In genomic region chr9:133342083-133342406, GRCh38 we compare ENCODE assay signal across 13 cellular contexts. TPM values are rescaled to one million over a fixed set of nuclear protein-coding genes. Genes with fewer than 3 reads are reported as not detected.
DNase-seq lines count a peak whose midpoint lies in the region; FAIRE-seq and TF ChIP-seq lines count a peak whose summit lies in the region.
"Had no signal": no experiment of that assay in that cellular context is flagged by ENCODE, and none has a peak within 500 bp of the region (broad histone marks: within the 10 kb centered on the region; RNA-seq: fewer than 3 reads in every experiment).

No MANE protein-coding gene starts in this region.

- TF ChIP-seq EP300 in H1 (IDR thresholded peaks at IDR 0.05; ENCODE audit: borderline replicate concordance in 1 of 2, low read depth in 2 of 2, low read length in 2 of 2), result no peak

- no peak for TF ChIP-seq POLR2A in H1 (IDR thresholded peaks at IDR 0.05; ENCODE audit: control extremely low read depth in 1 of 2, low read depth in 2 of 2, low read length in 2 of 2)

- peaks cover 12 to 34% of the 10 kb centered on the region in 2 experiments for H4K20me1 ChIP-seq in H1 (replicated peaks in 1 of 2; ENCODE audit: control insufficient read depth in 1 of 2, insufficient read depth in 2 of 2, low read length in 2 of 2)
- H4K20me1 ChIP-seq in neural progenitor cell (ENCODE audit: low read depth), result peaks cover 26% of the 10 kb centered on the region

- no peak overlapping the region for H2BK20ac ChIP-seq in H1 (ENCODE audit: low read length)

- H3K27me3 Mint-ChIP-seq in T-helper 2 cell treated with Interferon-gamma antibody and Interleukin-4, amounts not matched to agents 5 μg/mL and 100 μg/mL, for 36 hours (ENCODE audit: low read depth), result no peaks in the 10 kb centered on the region
- peaks cover 3% of the 10 kb centered on the region for H3K27me3 Mint-ChIP-seq in neural progenitor cell (ENCODE audit: insufficient read depth, low read depth)
- no peaks in the 10 kb centered on the region for H3K27me3 Mint-ChIP-seq in activated CD4-positive, alpha-beta memory T cell treated with anti-CD3 and anti-CD28 coated beads, Interleukin-2, amount 10 ng/mL, durations not matched to agents 7 days and 5 days

- no peaks in the 10 kb centered on the region for H3K9me3 Mint-ChIP-seq in T-helper 2 cell treated with Interferon-gamma antibody and Interleukin-4, amounts not matched to agents 5 μg/mL and 100 μg/mL, for 36 hours
- no peaks in the 10 kb centered on the region for H3K9me3 Mint-ChIP-seq in neural progenitor cell
- H3K9me3 Mint-ChIP-seq in activated CD4-positive, alpha-beta memory T cell treated with anti-CD3 and anti-CD28 coated beads, Interleukin-2, amount 10 ng/mL, durations not matched to agents 7 days and 5 days, result no peaks in the 10 kb centered on the region
- H3K9me3 Mint-ChIP-seq: activated T-helper 2 cell treated with anti-CD3 and anti-CD28 coated beads, Interferon-gamma antibody, Interleukin-2, Interleukin-4, amounts not matched to agents 10 μg/mL and 5 μg/mL and 100 μg/mL, durations not matched to agents 14 hours and 24 hours and 36 hours had no signal

- peaks cover 3% of the 10 kb centered on the region; the same call in 1 of the 2 replicates for H3K23me2 ChIP-seq in H1 (ENCODE audit: low read depth, low read length)

- H2BK5ac ChIP-seq in H1 (ENCODE audit: low read depth, low read length), result 0 out of 2 replicates have a peak overlapping the region, but pooled peaks have one; percentile 18

- peaks cover 33% of the 10 kb centered on the region for H3K36me3 Mint-ChIP-seq in T-helper 2 cell treated with Interferon-gamma antibody and Interleukin-4, amounts not matched to agents 5 μg/mL and 100 μg/mL, for 36 hours (ENCODE audit: low read depth)
- H3K36me3 Mint-ChIP-seq in neural progenitor cell, result peaks cover 22% of the 10 kb centered on the region
- H3K36me3 Mint-ChIP-seq in activated CD4-positive, alpha-beta memory T cell treated with anti-CD3 and anti-CD28 coated beads, Interleukin-2, amount 10 ng/mL, durations not matched to agents 7 days and 5 days (ENCODE audit: low read depth), result peaks cover 45% of the 10 kb centered on the region

- H3K27ac ChIP-seq in H1 (ENCODE audit: low read depth, low read length), result no peak overlapping the region
- H3K27ac ChIP-seq in neural progenitor cell, result no peak overlapping the region
- H3K27ac ChIP-seq: pancreas had no signal

- no peak overlapping the region for H3K14ac ChIP-seq in H1 (ENCODE audit: insufficient read length)

- TF ChIP-seq CTCF in LNCAP (IDR thresholded peaks at IDR 0.05) (peak; percentile 16; the same call in 1 of the 2 replicates), H1 (IDR thresholded peaks at IDR 0.05; ENCODE audit: control extremely low read depth in 1 of 3, insufficient read depth in 1 of 3, low read depth in 1 of 3, low read length in 3 of 3) (peak in 2 of 3 experiments; percentile 81 to 86; a peak in 3 of 4 replicates), neural progenitor cell (IDR thresholded peaks at IDR 0.05) (peak; percentile 41)

- H3K4me2 ChIP-seq in H1 (ENCODE audit: insufficient read depth in 1 of 2, low read depth in 2 of 2, low read length in 2 of 2) (no peak overlapping the region), neural progenitor cell (no peak overlapping the region)

- no peak overlapping the region for H4K5ac ChIP-seq in H1 (ENCODE audit: insufficient read length, low read depth, low read length)

- FAIRE-seq in H1 (lab: Jason Lieb, UNC), result no peak
- FAIRE-seq: pancreas had no signal

- no peak overlapping the region for H2BK12ac ChIP-seq in H1 (ENCODE audit: low read depth, low read length)

- H3K27ac Mint-ChIP-seq in T-helper 2 cell treated with Interferon-gamma antibody and Interleukin-4, amounts not matched to agents 5 μg/mL and 100 μg/mL, for 36 hours, result peak overlapping the region; percentile 41
- H3K27ac Mint-ChIP-seq in neural progenitor cell, result no peak overlapping the region
- no peak overlapping the region for H3K27ac Mint-ChIP-seq in activated CD4-positive, alpha-beta memory T cell treated with anti-CD3 and anti-CD28 coated beads, Interleukin-2, amount 10 ng/mL, durations not matched to agents 7 days and 5 days
- H3K27ac Mint-ChIP-seq: activated T-helper 2 cell treated with anti-CD3 and anti-CD28 coated beads, Interferon-gamma antibody, Interleukin-2, Interleukin-4, amounts not matched to agents 10 μg/mL and 5 μg/mL and 100 μg/mL, durations not matched to agents 14 hours and 24 hours and 36 hours had no signal

- POLR2A ChIA-PET in H1 (lab: Charles Lee; ENCODE audit: partially characterized antibody), result interaction anchor here (0.8 to 14.8 kb wide), 6 partner anchors 11 to 119 kb away, joined by 3 to 303 read pairs (median 6); partner anchors contain the start of genes ADAMTS13, MED22, RPL7A and SURF1
- POLR2A ChIA-PET in activated CD4-positive, alpha-beta memory T cell treated with anti-CD3 and anti-CD28 coated beads, Interleukin-2, amount 10 ng/mL, durations not matched to agents 7 days and 5 days (lab: Charles Lee), result interaction anchor here (0.9 to 14.2 kb wide), 2 partner anchors 13 to 33 kb away, joined by 3 to 397 read pairs; partner anchors contain the start of genes STKLD1 and SURF4

- H2AFZ ChIP-seq in H1 (ENCODE audit: low read length) (no peak overlapping the region), neural progenitor cell (replicated peaks) (no peak overlapping the region)

- H3K18ac ChIP-seq in H1 (ENCODE audit: extremely low read depth, low read length), result no peak overlapping the region

- peaks cover 17% of the 10 kb centered on the region for H3K79me1 ChIP-seq in H1 (ENCODE audit: low read depth, low read length)

- H3K23ac ChIP-seq in H1 (ENCODE audit: insufficient read length), result no peak overlapping the region

- no peak overlapping the region for H3K56ac ChIP-seq in H1 (replicated peaks; ENCODE audit: insufficient read length, low read depth, low read length)

- no peak overlapping the region for H2AK5ac ChIP-seq in H1 (ENCODE audit: low read depth, low read length)

- no peaks in the 10 kb centered on the region for H3K9me3 ChIP-seq in H1 (ENCODE audit: insufficient read depth in 2 of 2, low read depth in 1 of 2, low read length in 1 of 2)
- H3K9me3 ChIP-seq in neural progenitor cell (ENCODE audit: low read depth), result no peaks in the 10 kb centered on the region
- H3K9me3 ChIP-seq: pancreas had no signal

- no peak for DNase-seq in T-helper 2 cell treated with Interferon-gamma antibody and Interleukin-4, amounts not matched to agents 5 μg/mL and 100 μg/mL, for 36 hours (ENCODE audit: low spot score)
- DNase-seq in T-helper 2 cell, result no peak
- peak in 1 of 2 experiments; percentile 76 for DNase-seq in H1 (ENCODE audit: low read depth in 1 of 2, low spot score in 2 of 2)
- peak; percentile 47 for DNase-seq in neural progenitor cell (ENCODE audit: low spot score)
- DNase-seq in activated CD4-positive, alpha-beta memory T cell treated with anti-CD3 and anti-CD28 coated beads, Interleukin-2, amount 10 ng/mL, durations not matched to agents 7 days and 5 days, result no peak
- no peak for DNase-seq in SK-N-DZ (ENCODE audit: low spot score)
- DNase-seq in HCEC 1CT, result no peak
- DNase-seq: kidney glomerular epithelial cell; NCI-H1417 treated with DMSO at 0.1 percent for 48 hours; stimulated activated CD4-positive, alpha-beta T cell treated with anti-CD3 and anti-CD28 coated beads, Interleukin-4, amount 100 ng/mL, for 24 hours had no signal

- H2BK120ac ChIP-seq in H1 (replicated peaks; ENCODE audit: low read depth, low read length), result no peak overlapping the region

- peak; percentile 19 to 33; a peak in 3 of 4 replicates for TF ChIP-seq RAD21 in H1 (IDR thresholded peaks at IDR 0.05 in 1 of 2, conservative IDR thresholded peaks at IDR 0.05 in 1 of 2; ENCODE audit: low read depth in 2 of 2, low read length in 2 of 2)

- H3K4me3 Mint-ChIP-seq in T-helper 2 cell treated with Interferon-gamma antibody and Interleukin-4, amounts not matched to agents 5 μg/mL and 100 μg/mL, for 36 hours, result no peak overlapping the region
- H3K4me3 Mint-ChIP-seq in neural progenitor cell, result no peak overlapping the region
- H3K4me3 Mint-ChIP-seq in activated CD4-positive, alpha-beta memory T cell treated with anti-CD3 and anti-CD28 coated beads, Interleukin-2, amount 10 ng/mL, durations not matched to agents 7 days and 5 days, result no peak overlapping the region

- no peak overlapping the region for H4K91ac ChIP-seq in H1 (replicated peaks; ENCODE audit: insufficient read length, low read length)

- WGBS in H1 (ENCODE audit: extremely low coverage in 1 of 2, insufficient coverage in 1 of 2, insufficient read length in 1 of 2, insufficient replicate concordance in 2 of 2, low coverage in 1 of 2, low lambda C conversion rate in 2 of 2, missing lambda C conversion rate in 1 of 2), 2 experiments, result 74% methylated on average over 9 of the region's 12 CpGs; no CpG with 5 or more reads in 1 of the 2 experiments

- H3K9ac ChIP-seq in H1 (replicated peaks in 1 of 4; ENCODE audit: extremely low read depth in 1 of 4, low read depth in 3 of 4, low read length in 3 of 4) (no peak overlapping the region), neural progenitor cell (no peak overlapping the region)

- peaks cover 20% of the 10 kb centered on the region for H3F3A ChIP-seq in neural progenitor cell (ENCODE audit: low read depth)

- H3K4ac ChIP-seq in H1 (replicated peaks; ENCODE audit: insufficient read length, low read depth, low read length), result no peak overlapping the region

- CTCF ChIA-PET in H1 (lab: Charles Lee; ENCODE audit: partially characterized antibody), result interaction anchor here (0.8 to 5.5 kb wide), 30 partner anchors 9 to 228 kb away, joined by 3 to 45 read pairs (median 5); partner anchors contain the start of genes SLC2A6 and SURF1
- CTCF ChIA-PET in activated CD4-positive, alpha-beta memory T cell treated with anti-CD3 and anti-CD28 coated beads, Interleukin-2, amount 10 ng/mL, durations not matched to agents 7 days and 5 days (lab: Charles Lee), result interaction anchor here (0.6 to 1.5 kb wide), 3 partner anchors 9 to 29 kb away, joined by 3 to 7 read pairs (median 3); partner anchors contain the start of genes SURF1 and SURF2

- no peak overlapping the region for H3K4me3 ChIP-seq in H1 (ENCODE audit: extremely low read depth in 1 of 4, insufficient read depth in 2 of 4, low read depth in 3 of 4, low read length in 4 of 4)
- no peak overlapping the region for H3K4me3 ChIP-seq in neural progenitor cell
- H3K4me3 ChIP-seq: pancreas had no signal

- peaks cover 17% of the 10 kb centered on the region for H3K4me1 Mint-ChIP-seq in T-helper 2 cell treated with Interferon-gamma antibody and Interleukin-4, amounts not matched to agents 5 μg/mL and 100 μg/mL, for 36 hours (ENCODE audit: low read depth)
- peaks cover 8% of the 10 kb centered on the region for H3K4me1 Mint-ChIP-seq in neural progenitor cell
- H3K4me1 Mint-ChIP-seq in activated CD4-positive, alpha-beta memory T cell treated with anti-CD3 and anti-CD28 coated beads, Interleukin-2, amount 10 ng/mL, durations not matched to agents 7 days and 5 days, result peaks cover 41% of the 10 kb centered on the region

- H2BK15ac ChIP-seq in H1 (ENCODE audit: low read length), result no peak overlapping the region

- H4K8ac ChIP-seq in H1 (ENCODE audit: extremely low read depth, insufficient read depth, low read length), result no peak overlapping the region; the same call in 1 of the 2 replicates

- H3K36me3 ChIP-seq in H1 (ENCODE audit: control insufficient read depth in 2 of 4, insufficient read depth in 4 of 4, low read length in 3 of 4) (peaks cover 31 to 70% (median 53%) of the 10 kb centered on the region in 4 experiments), neural progenitor cell (no peaks in the 10 kb centered on the region)

- H3K79me2 ChIP-seq in H1 (ENCODE audit: control insufficient read depth in 1 of 2, insufficient read depth in 2 of 2, low read length in 2 of 2) (peaks cover 4 to 20% of the 10 kb centered on the region in 2 experiments; a peak in 3 of 4 replicates), neural progenitor cell (ENCODE audit: low read depth) (peaks cover 21% of the 10 kb centered on the region)

- H3K27me3 ChIP-seq in H1 (replicated peaks in 1 of 4; ENCODE audit: control insufficient read depth in 3 of 4, extremely low read depth in 1 of 4, insufficient read depth in 3 of 4, low read length in 3 of 4) (no peaks in the 10 kb centered on the region), neural progenitor cell (no peaks in the 10 kb centered on the region)
- H3K27me3 ChIP-seq: pancreas had no signal

- H3K4me1 ChIP-seq in H1 (replicated peaks in 1 of 4; ENCODE audit: control insufficient read depth in 3 of 4, insufficient read depth in 4 of 4, low read length in 3 of 4) (peaks cover 0 to 7% (median 5%) of the 10 kb centered on the region in 4 experiments; a peak in 5 of 7 replicates), neural progenitor cell (peaks cover 4% of the 10 kb centered on the region)

RNA-seq across cellular contexts. Expression of gene MED22, which starts 5.9 kb away (rescaled TPM):
- 56.4 and 61.8 TPM in 2 replicates for total RNA-seq in H1 (2021; fragmentation: NEBNext Ultra II Directional; extraction: Animal tissue kit (Norgen Biotek cat#: 25700))
- 68.4 and 105 TPM in 2 replicates for polyA plus RNA-seq in H1 (2011; rRNA removed)
- polyA plus RNA-seq in H1 (2011; cell fraction: cytosol; rRNA removed), result 88.7 TPM
- polyA plus RNA-seq in H1 (2011; cell fraction: nucleus; rRNA removed), result 114 TPM
- polyA plus RNA-seq in H1 (2012, experiment 1 of 2), result 42.8 to 66.6 TPM (median 62.2 TPM) in 4 replicates
- 63.8 TPM for polyA plus RNA-seq in H1 (2012, experiment 2 of 2)
- 47.5 TPM for polyA plus RNA-seq in H1 (2013, experiment 1 of 2)
- 46.8 TPM for polyA plus RNA-seq in H1 (2013, experiment 2 of 2)
- 84.7 and 135 TPM in 2 replicates for polyA minus RNA-seq in H1 (2011; rRNA and poly(A)+ RNA removed)
- 38.3 TPM for polyA minus RNA-seq in H1 (2011; cell fraction: cytosol; rRNA and poly(A)+ RNA removed)
- 35.7 TPM for polyA minus RNA-seq in H1 (2011; cell fraction: nucleus; rRNA and poly(A)+ RNA removed)
- total RNA-seq in neural progenitor cell (ENCODE audit: low replicate concordance), result 31.7 and 66.5 TPM in 2 replicates
- total RNA-seq in activated CD4-positive, alpha-beta memory T cell treated with anti-CD3 and anti-CD28 coated beads, Interleukin-2, amount 10 ng/mL, durations not matched to agents 7 days and 5 days, result 10 to 100 TPM; 21.1 to 23.3 TPM
- polyA plus RNA-seq in SK-N-DZ (2014; cell fraction: cytosol; rRNA removed), result 53.3 and 56.1 TPM in 2 replicates
- polyA plus RNA-seq in SK-N-DZ (2014; cell fraction: nucleus; rRNA removed), result 84.4 and 89.6 TPM in 2 replicates

RNA-seq across cellular contexts. Expression of gene RPL7A, which starts 6.0 kb away (rescaled TPM):
- 2,578 and 2,633 TPM in 2 replicates for total RNA-seq in H1 (2021; fragmentation: NEBNext Ultra II Directional; extraction: Animal tissue kit (Norgen Biotek cat#: 25700))
- polyA plus RNA-seq in H1 (2011; rRNA removed), result 2,379 and 2,783 TPM in 2 replicates
- polyA plus RNA-seq in H1 (2011; cell fraction: cytosol; rRNA removed), result 4,295 TPM
- 2,670 TPM for polyA plus RNA-seq in H1 (2011; cell fraction: nucleus; rRNA removed)
- 3,066 to 3,745 TPM (median 3,674 TPM) in 4 replicates for polyA plus RNA-seq in H1 (2012, experiment 1 of 2)
- 3,198 TPM for polyA plus RNA-seq in H1 (2012, experiment 2 of 2)
- 2,222 TPM for polyA plus RNA-seq in H1 (2013, experiment 1 of 2)
- polyA plus RNA-seq in H1 (2013, experiment 2 of 2), result 2,123 TPM
- 2,290 and 2,619 TPM in 2 replicates for polyA minus RNA-seq in H1 (2011; rRNA and poly(A)+ RNA removed)
- 1,007 TPM for polyA minus RNA-seq in H1 (2011; cell fraction: cytosol; rRNA and poly(A)+ RNA removed)
- 995 TPM for polyA minus RNA-seq in H1 (2011; cell fraction: nucleus; rRNA and poly(A)+ RNA removed)
- total RNA-seq in neural progenitor cell (ENCODE audit: low replicate concordance), result 3,449 and 3,613 TPM in 2 replicates
- 1,000 to 10,000 TPM; 1,627 to 1,632 TPM for total RNA-seq in activated CD4-positive, alpha-beta memory T cell treated with anti-CD3 and anti-CD28 coated beads, Interleukin-2, amount 10 ng/mL, durations not matched to agents 7 days and 5 days
- 3,794 and 4,325 TPM in 2 replicates for polyA plus RNA-seq in SK-N-DZ (2014; cell fraction: cytosol; rRNA removed)
- polyA plus RNA-seq in SK-N-DZ (2014; cell fraction: nucleus; rRNA removed), result 2,303 and 2,962 TPM in 2 replicates

RNA-seq across cellular contexts. Expression of gene SURF6, which starts 6.1 kb away (rescaled TPM):
- total RNA-seq in H1 (2021; fragmentation: NEBNext Ultra II Directional; extraction: Animal tissue kit (Norgen Biotek cat#: 25700)), result 23.7 and 26.7 TPM in 2 replicates
- polyA plus RNA-seq in H1 (2011; rRNA removed), result 6.1 and 9.6 TPM in 2 replicates
- polyA plus RNA-seq in H1 (2011; cell fraction: cytosol; rRNA removed), result 19.8 TPM
- 17.0 TPM for polyA plus RNA-seq in H1 (2011; cell fraction: nucleus; rRNA removed)
- polyA plus RNA-seq in H1 (2012, experiment 1 of 2), result 17.5 to 28.3 TPM (median 24.3 TPM) in 4 replicates
- polyA plus RNA-seq in H1 (2012, experiment 2 of 2), result 6.3 TPM
- 19.3 TPM for polyA plus RNA-seq in H1 (2013, experiment 1 of 2)
- polyA plus RNA-seq in H1 (2013, experiment 2 of 2), result 18.3 TPM
- 4.5 and 5.6 TPM in 2 replicates for polyA minus RNA-seq in H1 (2011; rRNA and poly(A)+ RNA removed)
- polyA minus RNA-seq in H1 (2011; cell fraction: cytosol; rRNA and poly(A)+ RNA removed), result 7.3 TPM
- polyA minus RNA-seq in H1 (2011; cell fraction: nucleus; rRNA and poly(A)+ RNA removed), result 5.8 TPM
- 13.2 and 32.9 TPM in 2 replicates for total RNA-seq in neural progenitor cell (ENCODE audit: low replicate concordance)
- 10 to 100 TPM in 1 of 2 experiments, 1 to 10 TPM in 1; 9.3 to 10.9 TPM for total RNA-seq in activated CD4-positive, alpha-beta memory T cell treated with anti-CD3 and anti-CD28 coated beads, Interleukin-2, amount 10 ng/mL, durations not matched to agents 7 days and 5 days
- 10.4 and 34.6 TPM in 2 replicates for polyA plus RNA-seq in SK-N-DZ (2014; cell fraction: cytosol; rRNA removed)
- polyA plus RNA-seq in SK-N-DZ (2014; cell fraction: nucleus; rRNA removed), result 22.5 and 30.9 TPM in 2 replicates

RNA-seq across cellular contexts. Expression of gene SURF1, which starts 14.2 kb away (rescaled TPM):
- total RNA-seq in H1 (2021; fragmentation: NEBNext Ultra II Directional; extraction: Animal tissue kit (Norgen Biotek cat#: 25700)), result 39.6 and 43.1 TPM in 2 replicates
- polyA plus RNA-seq in H1 (2011; rRNA removed), result 35.4 and 44.7 TPM in 2 replicates
- 40.4 TPM for polyA plus RNA-seq in H1 (2011; cell fraction: cytosol; rRNA removed)
- 51.7 TPM for polyA plus RNA-seq in H1 (2011; cell fraction: nucleus; rRNA removed)
- polyA plus RNA-seq in H1 (2012, experiment 1 of 2), result 42.8 to 56.2 TPM (median 50.1 TPM) in 4 replicates
- polyA plus RNA-seq in H1 (2012, experiment 2 of 2), result 52.4 TPM
- 54.3 TPM for polyA plus RNA-seq in H1 (2013, experiment 1 of 2)
- polyA plus RNA-seq in H1 (2013, experiment 2 of 2), result 47.2 TPM
- 20.3 and 32.2 TPM in 2 replicates for polyA minus RNA-seq in H1 (2011; rRNA and poly(A)+ RNA removed)
- 8.1 TPM for polyA minus RNA-seq in H1 (2011; cell fraction: cytosol; rRNA and poly(A)+ RNA removed)
- 16.7 TPM for polyA minus RNA-seq in H1 (2011; cell fraction: nucleus; rRNA and poly(A)+ RNA removed)
- total RNA-seq in neural progenitor cell (ENCODE audit: low replicate concordance), result 31.0 and 36.7 TPM in 2 replicates
- total RNA-seq in activated CD4-positive, alpha-beta memory T cell treated with anti-CD3 and anti-CD28 coated beads, Interleukin-2, amount 10 ng/mL, durations not matched to agents 7 days and 5 days, result 10 to 100 TPM; 33.8 to 37.6 TPM
- 14.1 and 21.0 TPM in 2 replicates for polyA plus RNA-seq in SK-N-DZ (2014; cell fraction: cytosol; rRNA removed)
- polyA plus RNA-seq in SK-N-DZ (2014; cell fraction: nucleus; rRNA removed), result 32.0 and 33.8 TPM in 2 replicates

RNA-seq across cellular contexts. Expression of gene SURF2, which starts 14.3 kb away (rescaled TPM):
- 36.6 and 42.1 TPM in 2 replicates for total RNA-seq in H1 (2021; fragmentation: NEBNext Ultra II Directional; extraction: Animal tissue kit (Norgen Biotek cat#: 25700))
- 37.7 and 54.4 TPM in 2 replicates for polyA plus RNA-seq in H1 (2011; rRNA removed)
- polyA plus RNA-seq in H1 (2011; cell fraction: cytosol; rRNA removed), result 55.5 TPM
- polyA plus RNA-seq in H1 (2011; cell fraction: nucleus; rRNA removed), result 45.1 TPM
- polyA plus RNA-seq in H1 (2012, experiment 1 of 2), result 47.7 to 62.2 TPM (median 55.5 TPM) in 4 replicates
- polyA plus RNA-seq in H1 (2012, experiment 2 of 2), result 29.1 TPM
- polyA plus RNA-seq in H1 (2013, experiment 1 of 2), result 39.1 TPM
- polyA plus RNA-seq in H1 (2013, experiment 2 of 2), result 40.7 TPM
- polyA minus RNA-seq in H1 (2011; rRNA and poly(A)+ RNA removed), result 6.6 and 9.0 TPM in 2 replicates
- polyA minus RNA-seq in H1 (2011; cell fraction: cytosol; rRNA and poly(A)+ RNA removed), result 24.4 TPM
- polyA minus RNA-seq in H1 (2011; cell fraction: nucleus; rRNA and poly(A)+ RNA removed), result 13.3 TPM
- total RNA-seq in neural progenitor cell (ENCODE audit: low replicate concordance), result 16.0 and 19.6 TPM in 2 replicates
- 10 to 100 TPM; 10.2 TPM for total RNA-seq in activated CD4-positive, alpha-beta memory T cell treated with anti-CD3 and anti-CD28 coated beads, Interleukin-2, amount 10 ng/mL, durations not matched to agents 7 days and 5 days
- polyA plus RNA-seq in SK-N-DZ (2014; cell fraction: cytosol; rRNA removed), result 27.7 and 154 TPM in 2 replicates
- 15.5 and 28.1 TPM in 2 replicates for polyA plus RNA-seq in SK-N-DZ (2014; cell fraction: nucleus; rRNA removed)

Comparison
In these comparisons a context has a peak if more than half of its experiments do, and no peak if none do; other contexts are left out.
1. CTCF ChIP-seq: peak in every context shown above with its lines; median percentile 84 in H1; 41 in neural progenitor cell; 16 in LNCAP.